20 cellular contexts compared by ENCODE assay signal in genomic region chr1:235402457-235403200, GRCh38. TPM values are rescaled to one million over a fixed set of nuclear protein-coding genes. Genes with fewer than 3 reads are reported as not detected.
DNase-seq lines count a peak whose midpoint lies in the region; TF ChIP-seq lines count a peak whose summit lies in the region.
"Had no signal": no experiment of that assay in that cellular context is flagged by ENCODE, and none has a peak within 500 bp of the region (broad histone marks: within the 10 kb centered on the region; RNA-seq: fewer than 3 reads in every experiment).

No MANE protein-coding gene starts in this region.

- H2AFZ ChIP-seq in GM23248: no peak overlapping the region
- H2AFZ ChIP-seq: parathyroid adenoma had no signal

- no peaks in the 10 kb centered on the region for H4K20me1 ChIP-seq in GM23248 (ENCODE audit: insufficient read depth)

- H3K27ac ChIP-seq in WERI-Rb-1 (no peak overlapping the region), thyroid gland (peak overlapping the region; percentile 59 to 92 (median 82)), GM23248 (no peak overlapping the region)
- H3K27ac ChIP-seq: 22Rv1, C4-2B, parathyroid adenoma, tibial artery had no signal

- H3K36me3 ChIP-seq in WERI-Rb-1 (peaks cover 19% of the 10 kb centered on the region), thyroid gland (no peaks in the 10 kb centered on the region), GM23248 (ENCODE audit: low read depth) (no peaks in the 10 kb centered on the region)

- peak in 1 of 2 donors; percentile 8 for TF ChIP-seq POLR2A in thyroid gland (IDR thresholded peaks at IDR 0.05)

- no peak overlapping the region for H3K4me2 ChIP-seq in GM23248 (ENCODE audit: unreplicated experiment)

- 64 to 74% methylated on average over 7 of the region's 7 CpGs for WGBS in thyroid gland, 2 donors
- WGBS in GM23248 (ENCODE audit: low coverage in 1 of 2, low lambda C conversion rate in 2 of 2, missing lambda C conversion rate in 2 of 2), 2 experiments: 96 to 99% methylated on average over 7 of the region's 7 CpGs

- in situ Hi-C loops in GM23248 (cut with MboI): no loop called here

- H3K27me3 ChIP-seq in WERI-Rb-1 (ENCODE audit: insufficient read depth, low read depth, severe bottlenecking): no peaks in the 10 kb centered on the region
- no peaks in the 10 kb centered on the region for H3K27me3 ChIP-seq in thyroid gland
- H3K27me3 ChIP-seq in GM23248 (replicated peaks; ENCODE audit: insufficient read depth): no peaks in the 10 kb centered on the region
- H3K27me3 ChIP-seq: tibial artery had no signal

- H3K4me3 ChIP-seq in WERI-Rb-1 (ENCODE audit: low read depth, low read length) (no peak overlapping the region), thyroid gland (replicated peaks in 1 of 3) (no peak overlapping the region), GM23248 (no peak overlapping the region)
- H3K4me3 ChIP-seq: tibial artery had no signal

- H3K9ac ChIP-seq in GM23248: no peak overlapping the region
- H3K9ac ChIP-seq: parathyroid adenoma had no signal

- intact Hi-C loops in thyroid gland (cut with DNase I): no loop called here

- peak; percentile 14 for DNase-seq in NK-92 treated with Interleukin-12 subunit alpha and Interleukin-12 subunit beta, amount 100 ng/mL, for 24 hours (lab: John Stamatoyannopoulos, UW)
- no peak for DNase-seq in NK-92 (lab: John Stamatoyannopoulos, UW; ENCODE audit: unreplicated experiment)
- peak; percentile 4 for DNase-seq in WERI-Rb-1
- DNase-seq in kidney tubule cell (ENCODE audit: low spot score): peak; percentile 70
- peak; percentile 67 to 74 for DNase-seq in thyroid gland
- no peak for DNase-seq in SHP77 (lab: John Stamatoyannopoulos, UW)
- no peak for DNase-seq in NCI-H2196 treated with DMSO at 0.1 percent for 48 hours (lab: John Stamatoyannopoulos, UW; ENCODE audit: unreplicated experiment)
- DNase-seq in GM23248: no peak
- DNase-seq: activated CD4-positive, alpha-beta memory T cell treated with anti-CD3 and anti-CD28 coated beads for 36 hours; activated naive CD8-positive, alpha-beta T cell treated with anti-CD3 and anti-CD28 coated beads for 36 hours; central memory CD4-positive, alpha-beta T cell; effector memory CD8-positive, alpha-beta T cell; foreskin fibroblast; H9; NCI-H2029 treated with DMSO at 0.1 percent for 48 hours; NCI-H526; tibial artery had no signal

- H3K79me2 ChIP-seq in GM23248 (ENCODE audit: insufficient read depth): peaks cover 92% of the 10 kb centered on the region

- peaks cover 29 to 35% of the 10 kb centered on the region in 2 donors for H3K4me1 ChIP-seq in thyroid gland
- peaks cover 27% of the 10 kb centered on the region for H3K4me1 ChIP-seq in GM23248 (ENCODE audit: insufficient read depth)
- H3K4me1 ChIP-seq: parathyroid adenoma, tibial artery had no signal

- H3K9me3 ChIP-seq in WERI-Rb-1 (ENCODE audit: severe bottlenecking) (no peaks in the 10 kb centered on the region), thyroid gland (no peaks in the 10 kb centered on the region), GM23248 (ENCODE audit: low read depth) (no peaks in the 10 kb centered on the region)
- H3K9me3 ChIP-seq: tibial artery had no signal

- no peaks in the 10 kb centered on the region for H3K9me2 ChIP-seq in GM23248 (ENCODE audit: insufficient read depth)

- H3F3A ChIP-seq in GM23248 (ENCODE audit: insufficient read depth): peaks cover 27% of the 10 kb centered on the region

- TF ChIP-seq CTCF in WERI-Rb-1 (IDR thresholded peaks at IDR 0.05; ENCODE audit: low read depth, low read length): no peak
- no peak for TF ChIP-seq CTCF in thyroid gland (IDR thresholded peaks at IDR 0.05)

RNA-seq across cellular contexts. Expression of gene TBCE, which starts 35.4 kb away (rescaled TPM):
- total RNA-seq in thyroid gland: 10 to 100 TPM; 38.0 to 50.3 (median 44.8) TPM
- 23.3 and 24.4 TPM in 2 replicates for total RNA-seq in GM23248 (2014; rRNA removed; shearing (Covaris generic))
- 33.8 and 35.3 TPM in 2 replicates for polyA plus RNA-seq in GM23248 (2016; fragmentation: Nextera tagmentation; extraction: Ambion mirVana)

Comparison
In these comparisons a context has a peak if more than half of its experiments do, and no peak if none do; other contexts are left out.
1. DNase-seq: peak in NK-92 treated with Interleukin-12 subunit alpha and Interleukin-12 subunit beta, amount 100 ng/mL, for 24 hours (single experiment), WERI-Rb-1 (single experiment), kidney tubule cell (single experiment) and thyroid gland (2 of 2); none in NK-92 (single experiment), SHP77 (0 of 2), NCI-H2196 treated with DMSO at 0.1 percent for 48 hours (single experiment) and GM23248 (single experiment).
2. H3K27ac ChIP-seq: peak in thyroid gland (3 of 3); none in WERI-Rb-1 (single experiment) and GM23248 (single experiment).